15 cellular contexts compared by ENCODE assay signal in the genomic region with DNA sequence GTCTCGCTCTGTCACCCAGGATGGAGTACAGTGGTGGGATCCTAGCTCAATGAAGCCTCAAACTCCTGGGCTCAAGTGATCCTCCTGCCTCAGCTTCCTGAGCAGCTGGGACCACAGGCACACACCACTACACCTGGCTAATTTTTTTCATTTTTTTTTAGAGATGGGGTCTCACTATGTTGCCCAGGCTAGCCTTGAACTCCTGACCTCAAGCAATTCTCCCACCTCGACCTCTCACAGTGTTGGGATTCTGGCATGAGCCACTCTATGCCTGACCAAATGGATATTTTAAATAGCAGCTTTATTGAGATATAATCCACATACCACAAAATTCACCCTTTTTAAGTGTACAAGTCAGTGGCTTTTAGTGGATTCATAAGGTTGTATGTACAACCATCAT.
"Had no signal": no experiment of that assay in that cellular context is flagged by ENCODE, and none has a peak within 500 bp of the region (broad histone marks: within the 10 kb centered on the region; RNA-seq: fewer than 3 reads in every experiment).

No MANE protein-coding gene starts in this region.

- H3K27me3 Mint-ChIP-seq: naive B cell had no signal

- H3K27ac Mint-ChIP-seq: WTC11 had no signal

- H3K27ac ChIP-seq: adrenal gland, coronary artery, gastrocnemius medialis, sigmoid colon, upper lobe of left lung had no signal

- H3K9ac ChIP-seq: SK-N-SH had no signal

- H3K4me2 ChIP-seq: SK-N-SH had no signal

- H3K4me3 Mint-ChIP-seq: WTC11 had no signal

- DNase-seq: activated CD4-positive, alpha-beta T cell treated with anti-CD3 and anti-CD28 coated beads for 48 hours; activated T-cell treated with anti-CD3 and anti-CD28 coated beads, Interleukin-2, amount 50 U/mL, for 48 hours; adrenal gland; caudate nucleus; effector CD4-positive, alpha-beta T cell; gastrocnemius medialis; midbrain; naive B cell; sigmoid colon; SK-N-SH; stimulated activated CD4-positive, alpha-beta T cell treated with anti-CD3 and anti-CD28 coated beads, Interleukin-12 subunit alpha, Interleukin-12 subunit beta, amount 100 ng/mL, for 4 hours; stimulated activated naive CD4-positive, alpha-beta T cell treated with Interleukin-2 at 50 U/mL for 16 hours; upper lobe of left lung had no signal

- H3K9me3 ChIP-seq: adrenal gland, gastrocnemius medialis, sigmoid colon, SK-N-SH, upper lobe of left lung had no signal

- H3K9me3 Mint-ChIP-seq: naive B cell, WTC11 had no signal

- ATAC-seq: gastrocnemius medialis, WTC11 had no signal

- H3K27me3 ChIP-seq: adrenal gland, gastrocnemius medialis, sigmoid colon, upper lobe of left lung had no signal

- H3K4me3 ChIP-seq: adrenal gland, coronary artery, gastrocnemius medialis, sigmoid colon, upper lobe of left lung had no signal
